17 cellular contexts compared by ENCODE assay signal in genomic region chr3:47130557-47130956, GRCh38. TPM values are rescaled to one million over a fixed set of nuclear protein-coding genes. Genes with fewer than 3 reads are reported as not detected.
DNase-seq lines count a peak whose midpoint lies in the region; ATAC-seq and TF ChIP-seq lines count a peak whose summit lies in the region.
"Had no signal": no experiment of that assay in that cellular context is flagged by ENCODE, and none has a peak within 500 bp of the region (broad histone marks: within the 10 kb centered on the region; RNA-seq: fewer than 3 reads in every experiment).

No MANE protein-coding gene starts in this region.

- H3K27me3 ChIP-seq in foreskin keratinocyte: no peaks in the 10 kb centered on the region
- no peaks in the 10 kb centered on the region for H3K27me3 ChIP-seq in tibial nerve

- POLR2A ChIA-PET in activated CD8-positive, alpha-beta T cell treated with anti-CD3 and anti-CD28 coated beads for 36 hours (lab: Charles Lee): interaction anchor here (1.7 kb wide), 1 partner anchor 19 kb away, joined by 3 read pairs; no protein-coding TSS in a partner anchor
- POLR2A ChIA-PET in activated CD8-positive, alpha-beta T cell treated with anti-CD3 and anti-CD28 coated beads, Interleukin-2, amount 10 ng/mL, durations not matched to agents 7 days and 5 days (lab: Charles Lee): no interaction called here

- no peak for DNase-seq in activated CD8-positive, alpha-beta T cell treated with anti-CD3 and anti-CD28 coated beads for 36 hours
- DNase-seq in activated CD8-positive, alpha-beta T cell treated with anti-CD3 and anti-CD28 coated beads, Interleukin-2, amount 10 ng/mL, durations not matched to agents 7 days and 5 days: no peak
- DNase-seq in foreskin keratinocyte (peak in 1 of 2 donors; percentile 48), osteocyte (ENCODE audit: extremely low spot score, unreplicated experiment) (no peak), CD14-positive monocyte (ENCODE audit: low spot score) (no peak), tibial nerve (ENCODE audit: low spot score in 2 of 2) (no peak)
- DNase-seq: AML-193, DMS79 treated with DMSO at 0.1 percent for 48 hours, KBM-7, NCI-H1694 treated with DMSO at 0.1 percent for 48 hours, NCI-H2227 treated with DMSO at 0.1 percent for 48 hours, NCI-H510A treated with DMSO at 0.1 percent for 48 hours, NCI-H82 had no signal

- no peak for TF ChIP-seq EP300 in tibial nerve (IDR thresholded peaks at IDR 0.05)

- H3K4me3 Mint-ChIP-seq in activated CD8-positive, alpha-beta T cell treated with anti-CD3 and anti-CD28 coated beads for 36 hours: no peak overlapping the region
- no peak overlapping the region for H3K4me3 Mint-ChIP-seq in activated CD8-positive, alpha-beta T cell treated with anti-CD3 and anti-CD28 coated beads, Interleukin-2, amount 10 ng/mL, durations not matched to agents 7 days and 5 days
- no peak overlapping the region for H3K4me3 Mint-ChIP-seq in activated T-helper 17 cell treated with anti-CD3 and anti-CD28 coated beads, Interleukin-2, amount 50 U/mL, for 72 hours
- H3K4me3 Mint-ChIP-seq in osteocyte (ENCODE audit: unreplicated experiment) (no peak overlapping the region), CD14-positive monocyte (no peak overlapping the region)

- CTCF ChIA-PET in activated CD8-positive, alpha-beta T cell treated with anti-CD3 and anti-CD28 coated beads for 36 hours (lab: Charles Lee): interaction anchor here (1.0 to 1.2 kb wide), 3 partner anchors 17 to 32 kb away, joined by 3 to 5 read pairs (median 3); no protein-coding TSS in a partner anchor
- CTCF ChIA-PET in activated CD8-positive, alpha-beta T cell treated with anti-CD3 and anti-CD28 coated beads, Interleukin-2, amount 10 ng/mL, durations not matched to agents 7 days and 5 days (lab: Charles Lee): interaction anchor here (0.7 to 0.9 kb wide), 2 partner anchors 34 to 518 kb away, joined by 3 to 4 read pairs; partner anchors contain the start of gene SETD2

- WGBS in tibial nerve, 2 donors: 76 to 78% methylated on average over 2 of the region's 2 CpGs

- H3K36me3 Mint-ChIP-seq in activated CD8-positive, alpha-beta T cell treated with anti-CD3 and anti-CD28 coated beads for 36 hours (ENCODE audit: low read depth): peaks cover 15% of the 10 kb centered on the region
- peaks cover 16% of the 10 kb centered on the region for H3K36me3 Mint-ChIP-seq in activated CD8-positive, alpha-beta T cell treated with anti-CD3 and anti-CD28 coated beads, Interleukin-2, amount 10 ng/mL, durations not matched to agents 7 days and 5 days (ENCODE audit: low read depth)
- H3K36me3 Mint-ChIP-seq in activated T-helper 17 cell treated with anti-CD3 and anti-CD28 coated beads, Interleukin-2, amount 50 U/mL, for 72 hours (ENCODE audit: low read depth): peaks cover 29% of the 10 kb centered on the region
- H3K36me3 Mint-ChIP-seq in osteocyte (ENCODE audit: unreplicated experiment) (peaks cover under 1% of the 10 kb centered on the region), CD14-positive monocyte (peaks cover 9 to 14% of the 10 kb centered on the region in 2 donors)

- no peaks in the 10 kb centered on the region for H3K9me3 Mint-ChIP-seq in activated CD8-positive, alpha-beta T cell treated with anti-CD3 and anti-CD28 coated beads for 36 hours
- H3K9me3 Mint-ChIP-seq in activated CD8-positive, alpha-beta T cell treated with anti-CD3 and anti-CD28 coated beads, Interleukin-2, amount 10 ng/mL, durations not matched to agents 7 days and 5 days (ENCODE audit: insufficient read depth): no peaks in the 10 kb centered on the region
- no peaks in the 10 kb centered on the region for H3K9me3 Mint-ChIP-seq in activated T-helper 17 cell treated with anti-CD3 and anti-CD28 coated beads, Interleukin-2, amount 50 U/mL, for 72 hours
- H3K9me3 Mint-ChIP-seq in osteocyte (ENCODE audit: unreplicated experiment) (peaks cover 3% of the 10 kb centered on the region), CD14-positive monocyte (no peaks in the 10 kb centered on the region)

- peaks cover 22% of the 10 kb centered on the region for H3K4me1 ChIP-seq in foreskin keratinocyte
- peaks cover 0 to 29% (median 0%) of the 10 kb centered on the region in 4 donors for H3K4me1 ChIP-seq in tibial nerve

- H3K36me3 ChIP-seq in tibial nerve: peaks cover 0 to 5% (median 0%) of the 10 kb centered on the region in 3 donors

- peaks cover 49% of the 10 kb centered on the region for H3K4me1 Mint-ChIP-seq in activated CD8-positive, alpha-beta T cell treated with anti-CD3 and anti-CD28 coated beads for 36 hours (ENCODE audit: low read depth)
- peaks cover 21% of the 10 kb centered on the region for H3K4me1 Mint-ChIP-seq in activated CD8-positive, alpha-beta T cell treated with anti-CD3 and anti-CD28 coated beads, Interleukin-2, amount 10 ng/mL, durations not matched to agents 7 days and 5 days (ENCODE audit: low read depth)
- H3K4me1 Mint-ChIP-seq in activated T-helper 17 cell treated with anti-CD3 and anti-CD28 coated beads, Interleukin-2, amount 50 U/mL, for 72 hours: peaks cover 30% of the 10 kb centered on the region
- H3K4me1 Mint-ChIP-seq in osteocyte (ENCODE audit: unreplicated experiment): peaks cover 13% of the 10 kb centered on the region
- H3K4me1 Mint-ChIP-seq in CD14-positive monocyte: peaks cover 46% of the 10 kb centered on the region

- H3K4me3 ChIP-seq in tibial nerve: no peak overlapping the region

- no peaks in the 10 kb centered on the region for H3K9me3 ChIP-seq in tibial nerve

- TF ChIP-seq POLR2A in tibial nerve (IDR thresholded peaks at IDR 0.05): no peak

- TF ChIP-seq CTCF in activated CD8-positive, alpha-beta T cell treated with anti-CD3 and anti-CD28 coated beads for 36 hours (IDR thresholded peaks at IDR 0.05): no peak
- no peak for TF ChIP-seq CTCF in foreskin keratinocyte (conservative IDR thresholded peaks at IDR 0.05)
- no peak for TF ChIP-seq CTCF in osteocyte (IDR thresholded peaks at IDR 0.05)
- TF ChIP-seq CTCF in CD14-positive monocyte (IDR thresholded peaks at IDR 0.05): no peak
- no peak for TF ChIP-seq CTCF in tibial nerve (IDR thresholded peaks at IDR 0.05)

- H3K27ac ChIP-seq in foreskin keratinocyte (peak overlapping the region; percentile 30), tibial nerve (no peak overlapping the region)
- H3K27ac ChIP-seq: 22Rv1, C4-2B had no signal

- intact Hi-C loops in activated CD8-positive, alpha-beta T cell treated with anti-CD3 and anti-CD28 coated beads for 36 hours (cut with micrococcal nuclease): no loop called here
- intact Hi-C loops in CD14-positive monocyte (cut with micrococcal nuclease): no loop called here

- ATAC-seq in activated CD8-positive, alpha-beta T cell treated with anti-CD3 and anti-CD28 coated beads for 36 hours: no peak
- ATAC-seq in activated CD8-positive, alpha-beta T cell treated with anti-CD3 and anti-CD28 coated beads, Interleukin-2, amount 10 ng/mL, durations not matched to agents 7 days and 5 days: no peak
- no peak for ATAC-seq in activated T-helper 17 cell treated with anti-CD3 and anti-CD28 coated beads, Interleukin-2, amount 50 U/mL, for 72 hours (replicated peaks)
- ATAC-seq in foreskin keratinocyte (no peak), HG03439 (IDR thresholded peaks at IDR 0.05; ENCODE audit: unreplicated experiment) (no peak)

- peak overlapping the region; percentile 57 for H3K27ac Mint-ChIP-seq in activated CD8-positive, alpha-beta T cell treated with anti-CD3 and anti-CD28 coated beads for 36 hours
- H3K27ac Mint-ChIP-seq in activated CD8-positive, alpha-beta T cell treated with anti-CD3 and anti-CD28 coated beads, Interleukin-2, amount 10 ng/mL, durations not matched to agents 7 days and 5 days: no peak overlapping the region
- peak overlapping the region; percentile 21 for H3K27ac Mint-ChIP-seq in activated T-helper 17 cell treated with anti-CD3 and anti-CD28 coated beads, Interleukin-2, amount 50 U/mL, for 72 hours
- peak overlapping the region; percentile 25 for H3K27ac Mint-ChIP-seq in osteocyte (ENCODE audit: unreplicated experiment)
- H3K27ac Mint-ChIP-seq in CD14-positive monocyte: peak overlapping the region in 1 of 7 donors; percentile 28

- H3K27me3 Mint-ChIP-seq in activated CD8-positive, alpha-beta T cell treated with anti-CD3 and anti-CD28 coated beads for 36 hours: no peaks in the 10 kb centered on the region
- no peaks in the 10 kb centered on the region for H3K27me3 Mint-ChIP-seq in activated CD8-positive, alpha-beta T cell treated with anti-CD3 and anti-CD28 coated beads, Interleukin-2, amount 10 ng/mL, durations not matched to agents 7 days and 5 days (ENCODE audit: low read depth)
- H3K27me3 Mint-ChIP-seq in activated T-helper 17 cell treated with anti-CD3 and anti-CD28 coated beads, Interleukin-2, amount 50 U/mL, for 72 hours: no peaks in the 10 kb centered on the region
- H3K27me3 Mint-ChIP-seq in osteocyte (ENCODE audit: unreplicated experiment): no peaks in the 10 kb centered on the region
- no peaks in the 10 kb centered on the region for H3K27me3 Mint-ChIP-seq in CD14-positive monocyte (ENCODE audit: low read depth in 3 of 3)

RNA-seq across cellular contexts. Expression of gene SETD2, which starts 33.4 kb away (rescaled TPM):
- total RNA-seq in activated CD8-positive, alpha-beta T cell treated with anti-CD3 and anti-CD28 coated beads for 36 hours: 10 to 100 TPM; 34.7 to 36.1 TPM
- total RNA-seq in activated CD8-positive, alpha-beta T cell treated with anti-CD3 and anti-CD28 coated beads, Interleukin-2, amount 10 ng/mL, durations not matched to agents 7 days and 5 days: 10 to 100 TPM; 43.1 to 48.1 TPM
- 10 to 100 TPM; 28.8 to 33.1 TPM for total RNA-seq in activated T-helper 17 cell treated with anti-CD3 and anti-CD28 coated beads, Interleukin-2, amount 50 U/mL, for 72 hours
- total RNA-seq in foreskin keratinocyte: 36.1 and 41.3 TPM in 2 replicates
- polyA plus RNA-seq in foreskin keratinocyte: 6.7 and 8.7 TPM in 2 replicates
- total RNA-seq in osteocyte: 45.0 and 47.1 TPM in 2 replicates
- 1 to 10 TPM; 3.1 to 7.5 TPM for polyA plus RNA-seq in CD14-positive monocyte
- 10 to 100 TPM; 55.5 to 69.6 (median 64.7) TPM for total RNA-seq in tibial nerve
